Comparison of ENCODE assay signal across 8 cellular contexts in genomic region chrX:115616943-115617563, GRCh38. TPM values are rescaled to one million over a fixed set of nuclear protein-coding genes. Genes with fewer than 3 reads are reported as not detected.
DNase-seq lines count a peak whose midpoint lies in the region; ATAC-seq and TF ChIP-seq lines count a peak whose summit lies in the region.

No MANE protein-coding gene starts in this region.

- intact Hi-C loops in tibial artery (cut with DNase I; ENCODE audit: low total_unique reads) = no loop called here

- H3K4me3 ChIP-seq in fibroblast of the aortic adventitia (ENCODE audit: low read depth, low read length) (no peak overlapping the region), tibial artery (no peak overlapping the region)

- peak; percentile 38 for DNase-seq in GM10248 (ENCODE audit: extremely low spot score)
- DNase-seq in LoVo (ENCODE audit: low spot score) = peak; percentile 61
- peak; percentile 58 for DNase-seq in fibroblast of the aortic adventitia (ENCODE audit: low read depth)
- DNase-seq in tibial artery = no peak
- no peak for DNase-seq in mesenteric fat pad (ENCODE audit: low spot score)
- DNase-seq in midbrain (lab: John Stamatoyannopoulos, UW) = no peak
- DNase-seq in retina = no peak

- H3K27me3 ChIP-seq in tibial artery = no peaks in the 10 kb centered on the region

- peaks cover 0 to 96% (median 7%) of the 10 kb centered on the region in 4 donors for H3K4me1 ChIP-seq in tibial artery

- H3K36me3 ChIP-seq in tibial artery = no peaks in the 10 kb centered on the region

- no peaks in the 10 kb centered on the region for H3K9me3 ChIP-seq in tibial artery

- CTCF ChIA-PET in GM10248 (lab: Yijun Ruan, JAX) = interaction anchor here (1.5 to 1.8 kb wide), 2 partner anchors 25 to 26 kb away, joined by 4 read pairs; no protein-coding TSS in a partner anchor

- POLR2A ChIA-PET in GM10248 (lab: Yijun Ruan, JAX) = no interaction called here

- peak overlapping the region; percentile 75 to 79 for H3K27ac ChIP-seq in tibial artery

- TF ChIP-seq CTCF in GM10248 (IDR thresholded peaks at IDR 0.05; ENCODE audit: control extremely low read depth, extremely low read depth, low read depth, missing control alignments) (no peak), fibroblast of the aortic adventitia (IDR thresholded peaks at IDR 0.05; ENCODE audit: insufficient read depth, low read length) (no peak), tibial artery (IDR thresholded peaks at IDR 0.05) (no peak)

- ATAC-seq in GM21786 (IDR thresholded peaks at IDR 0.05; ENCODE audit: unreplicated experiment) = peak; percentile 93

RNA-seq across cellular contexts. Expression of gene PLS3, which starts 56.1 kb away (rescaled TPM):
- 309 and 659 TPM in 2 replicates for total RNA-seq in fibroblast of the aortic adventitia (ENCODE audit: low replicate concordance)
- total RNA-seq in mesenteric fat pad = 69.7 TPM

Comparison
In these comparisons a context has a peak if more than half of its experiments do, and no peak if none do; other contexts are left out.
1. DNase-seq: peak in GM10248 (single experiment), LoVo (single experiment) and fibroblast of the aortic adventitia (single experiment); none in tibial artery (0 of 2), mesenteric fat pad (single experiment), midbrain (single experiment) and retina (single experiment).